16 cellular contexts compared by ENCODE assay signal in the genomic region with DNA sequence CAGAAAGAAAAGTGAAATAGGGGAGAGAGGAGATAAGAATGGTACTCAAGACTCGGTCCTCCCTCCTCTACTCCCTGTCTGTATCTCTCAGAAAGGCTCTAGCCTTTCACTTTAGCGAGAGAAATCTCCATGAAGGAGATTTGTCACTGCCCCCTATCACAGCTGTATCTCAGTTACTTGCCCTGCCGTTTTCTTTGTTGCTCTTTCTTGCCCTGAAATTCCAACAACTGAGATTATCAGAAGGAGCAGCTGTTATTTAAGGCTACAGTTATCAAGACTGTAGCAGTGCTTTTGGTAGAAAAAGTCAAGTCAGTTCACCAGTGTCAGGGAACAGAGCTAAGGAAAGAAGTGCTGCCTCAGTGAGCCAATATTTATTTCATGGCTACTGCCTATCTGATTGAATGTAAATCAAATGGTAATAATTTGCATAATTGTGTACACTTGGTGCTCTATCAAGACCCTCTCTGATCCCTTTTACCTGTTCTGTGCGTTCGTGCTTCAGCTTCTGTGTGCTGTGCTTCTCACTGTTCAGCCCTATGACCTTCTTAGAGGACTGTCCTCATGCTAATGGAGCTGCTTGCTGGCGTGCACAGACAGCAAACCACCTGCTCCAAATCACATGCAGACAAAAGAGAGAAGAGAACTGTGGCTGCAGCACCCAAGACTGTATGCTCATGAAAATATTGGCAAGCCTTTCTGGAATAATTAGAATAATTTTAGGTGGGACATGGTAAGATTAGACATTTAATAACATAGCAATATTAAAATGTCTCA.
DNase-seq lines count a peak whose midpoint lies in the region; ATAC-seq lines count a peak whose summit lies in the region.
"Had no signal": no experiment of that assay in that cellular context is flagged by ENCODE, and none has a peak within 500 bp of the region (broad histone marks: within the 10 kb centered on the region; RNA-seq: fewer than 3 reads in every experiment).

No MANE protein-coding gene starts in this region.

- H2BK5ac ChIP-seq in mesenchymal stem cell (ENCODE audit: low read depth, low read length, poor library complexity, severe bottlenecking): no peak overlapping the region

- H4K8ac ChIP-seq in mesenchymal stem cell (ENCODE audit: low read length): no peak overlapping the region

- ATAC-seq in GM18511 (IDR thresholded peaks at IDR 0.05; ENCODE audit: unreplicated experiment): no peak

- H3K4me3 ChIP-seq in ectodermal cell (ENCODE audit: insufficient read depth, low read depth, low read length): no peak overlapping the region
- H3K4me3 ChIP-seq in mesenchymal stem cell (ENCODE audit: insufficient read depth in 1 of 2, low read depth in 1 of 2, low read length in 2 of 2): no peak overlapping the region
- H3K4me3 ChIP-seq: MG63, Peyer's patch had no signal

- no peaks in the 10 kb centered on the region for H3K79me1 ChIP-seq in mesenchymal stem cell (replicated peaks; ENCODE audit: low read length, poor library complexity, severe bottlenecking)

- H3K4ac ChIP-seq in mesenchymal stem cell (ENCODE audit: low read depth in 1 of 2, low read length in 2 of 2): no peak overlapping the region

- no peaks in the 10 kb centered on the region for H3K36me3 ChIP-seq in ectodermal cell (ENCODE audit: control insufficient read depth, insufficient read depth, low read length)
- no peaks in the 10 kb centered on the region for H3K36me3 ChIP-seq in mesenchymal stem cell (ENCODE audit: control insufficient read depth in 1 of 2, insufficient read depth in 2 of 2, low read depth in 1 of 2, low read length in 2 of 2)
- H3K36me3 ChIP-seq: MG63, Peyer's patch had no signal

- DNase-seq in NCI-H1105 treated with DMSO at 0.1 percent for 48 hours (lab: John Stamatoyannopoulos, UW): peak; percentile 58
- DNase-seq in NCI-H69 (lab: John Stamatoyannopoulos, UW): peak; percentile 43
- DNase-seq in retina: peak; percentile 66
- DNase-seq in SW480 (ENCODE audit: low spot score): no peak
- no peak for DNase-seq in mesenchymal stem cell
- DNase-seq: ACHN; Calu3; CD4-positive, CD25-positive, alpha-beta regulatory T cell; H9; MG63; NCI-H1092 treated with DMSO at 0.1 percent for 48 hours; NCI-H524; Peyer's patch; Right ventricle myocardium superior had no signal

- H2AFZ ChIP-seq in mesenchymal stem cell (ENCODE audit: low read depth, low read length): no peak overlapping the region

- no peaks in the 10 kb centered on the region for H3K4me1 ChIP-seq in ectodermal cell (ENCODE audit: control insufficient read depth, insufficient read depth, low read length)
- peaks cover 2% of the 10 kb centered on the region for H3K4me1 ChIP-seq in mesenchymal stem cell (ENCODE audit: control insufficient read depth, insufficient read depth, low read depth, low read length)
- H3K4me1 ChIP-seq: Peyer's patch had no signal

- H3K4me2 ChIP-seq in mesenchymal stem cell (ENCODE audit: low read length, poor library complexity, severe bottlenecking): no peak overlapping the region

- H3K27ac ChIP-seq in ectodermal cell (ENCODE audit: insufficient read depth, low read depth, low read length, poor library complexity, severe bottlenecking): peak overlapping the region; percentile 9
- H3K27ac ChIP-seq in mesenchymal stem cell (ENCODE audit: low read length, poor library complexity, severe bottlenecking): no peak overlapping the region
- H3K27ac ChIP-seq: Peyer's patch had no signal

- H2BK12ac ChIP-seq in mesenchymal stem cell (ENCODE audit: low read length in 2 of 2): no peak overlapping the region

- H3K14ac ChIP-seq in mesenchymal stem cell (ENCODE audit: low read length in 2 of 2): no peak overlapping the region

- no peaks in the 10 kb centered on the region for H3K9me3 ChIP-seq in ectodermal cell (ENCODE audit: control insufficient read depth, low read length)
- H3K9me3 ChIP-seq in mesenchymal stem cell (ENCODE audit: control insufficient read depth, low read length): no peaks in the 10 kb centered on the region
- H3K9me3 ChIP-seq: MG63, Peyer's patch had no signal

- no peak overlapping the region for H3K18ac ChIP-seq in mesenchymal stem cell (ENCODE audit: low read depth in 1 of 2, low read length in 2 of 2)

- H4K91ac ChIP-seq in mesenchymal stem cell (ENCODE audit: low read length): no peak overlapping the region

- H2AK5ac ChIP-seq in mesenchymal stem cell (ENCODE audit: low read length, severe bottlenecking): no peak overlapping the region

- H3K9ac ChIP-seq in mesenchymal stem cell (ENCODE audit: low read length): no peak overlapping the region

- WGBS in ectodermal cell, 2 experiments: 68 to 74% methylated on average over 6 of the region's 6 CpGs
- 80% methylated on average over 6 of the region's 6 CpGs for WGBS in mesenchymal stem cell

- H2BK15ac ChIP-seq in mesenchymal stem cell (ENCODE audit: low read depth, poor library complexity, severe bottlenecking): no peak overlapping the region

- H3K27me3 ChIP-seq in ectodermal cell (ENCODE audit: control insufficient read depth, insufficient read depth, low read length, poor library complexity, severe bottlenecking) (no peaks in the 10 kb centered on the region), mesenchymal stem cell (ENCODE audit: control insufficient read depth in 1 of 2, insufficient read depth in 1 of 2, low read length in 2 of 2) (no peaks in the 10 kb centered on the region)
- H3K27me3 ChIP-seq: MG63, Peyer's patch had no signal

- H3K23ac ChIP-seq in mesenchymal stem cell (ENCODE audit: low read length in 2 of 2): no peak overlapping the region

- no peak overlapping the region for H2BK120ac ChIP-seq in mesenchymal stem cell (ENCODE audit: low read depth, low read length)

Comparison
In these comparisons a context has a peak if more than half of its experiments do, and no peak if none do; other contexts are left out.
1. DNase-seq: peak in NCI-H1105 treated with DMSO at 0.1 percent for 48 hours (single experiment), NCI-H69 (single experiment) and retina (single experiment); none in SW480 (single experiment) and mesenchymal stem cell (single experiment).